19 cellular contexts compared by ENCODE assay signal in the genomic region with DNA sequence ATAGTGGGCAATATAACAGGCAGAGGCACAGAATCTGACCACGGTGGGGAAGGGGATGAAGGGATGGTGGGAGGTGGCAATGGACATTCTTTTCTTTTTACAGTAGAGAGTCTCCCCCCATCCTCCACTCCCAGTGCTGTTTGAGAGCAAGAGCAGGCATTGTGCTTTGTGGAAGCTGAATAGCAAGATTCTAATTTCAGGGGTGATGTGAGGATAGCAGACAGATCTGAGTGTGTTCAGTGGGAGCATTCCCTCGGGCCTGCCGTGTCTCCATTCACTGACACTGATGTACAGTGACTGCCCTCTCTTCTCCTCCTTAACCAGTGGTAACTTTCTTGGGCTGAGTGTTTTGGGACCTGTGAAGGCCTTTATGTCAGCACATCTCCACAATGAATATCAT.
A peak's percentile ranks its signal among the peaks of the same experiment; 100 is the strongest.
DNase-seq lines count a peak whose midpoint lies in the region; TF ChIP-seq lines count a peak whose summit lies in the region.
"Had no signal": no experiment of that assay in that cellular context is flagged by ENCODE, and none has a peak within 500 bp of the region (broad histone marks: within the 10 kb centered on the region; RNA-seq: fewer than 3 reads in every experiment).

No MANE protein-coding gene starts in this region.

- TF ChIP-seq CTCF in GM13977 (IDR thresholded peaks at IDR 0.05; ENCODE audit: extremely low read depth, insufficient read depth, missing control alignments) (no peak), coronary artery (IDR thresholded peaks at IDR 0.05) (no peak)

- no peak overlapping the region for H3K4me3 ChIP-seq in coronary artery
- H3K4me3 ChIP-seq: BLaER1 treated with 17β-estradiol and CSF1 and Interleukin-3, amounts not matched to agents 10 nM and 100 nM had no signal

- no peak overlapping the region for H3K27ac ChIP-seq in coronary artery
- H3K27ac ChIP-seq: BLaER1 treated with 17β-estradiol and CSF1 and Interleukin-3, amounts not matched to agents 10 nM and 100 nM had no signal

- DNase-seq in G401 (ENCODE audit: low spot score), result peak; percentile 23
- DNase-seq in cerebellar cortex (ENCODE audit: low spot score), result peak; percentile 10
- peak; percentile 21 for DNase-seq in midbrain (lab: John Stamatoyannopoulos, UW)
- DNase-seq in putamen (ENCODE audit: low spot score), result peak; percentile 53
- DNase-seq in GM13977 (ENCODE audit: low spot score), result no peak
- no peak for DNase-seq in coronary artery (ENCODE audit: low spot score)
- DNase-seq in NCI-H2081 treated with DMSO at 0.1 percent for 48 hours (lab: John Stamatoyannopoulos, UW), result no peak
- DNase-seq: CD4-positive, alpha-beta T cell; GF-D8; IMR-90; KG1; MM.1S; NCI-H1694 treated with DMSO at 0.1 percent for 48 hours; NCI-H526; NCI-H82; NK-92 treated with Interleukin-12 subunit alpha and Interleukin-12 subunit beta, amount 100 ng/mL, for 24 hours; PC-3; SK-N-SH had no signal

- in situ Hi-C loops in G401 (cut with HindIII; ENCODE audit: low sequenced_read_pairs), result no loop called here
- in situ Hi-C loops in GM13977 (cut with MboI; ENCODE audit: low pct_unique_long_range_greater_than_20kb, low sequenced_read_pairs, unreplicated experiment), result no loop called here

Comparison
In these comparisons a context has a peak if more than half of its experiments do, and no peak if none do; other contexts are left out.
1. DNase-seq: peak in G401 (single experiment), cerebellar cortex (single experiment), midbrain (single experiment) and putamen (single experiment); none in GM13977 (single experiment), coronary artery (single experiment) and NCI-H2081 treated with DMSO at 0.1 percent for 48 hours (single experiment).